In genomic region chr10:125149278-125150047, GRCh38 we compare ENCODE assay signal across 9 cellular contexts. TPM values are rescaled to one million over a fixed set of nuclear protein-coding genes. Genes with fewer than 3 reads are reported as not detected.
DNase-seq lines count a peak whose midpoint lies in the region; FAIRE-seq and TF ChIP-seq lines count a peak whose summit lies in the region.
"Had no signal": no experiment of that assay in that cellular context is flagged by ENCODE, and none has a peak within 500 bp of the region (broad histone marks: within the 10 kb centered on the region; RNA-seq: fewer than 3 reads in every experiment).

No MANE protein-coding gene starts in this region.

- H3K27ac Mint-ChIP-seq in HFFc6, result peak overlapping the region; percentile 99
- H3K27ac Mint-ChIP-seq in activated naive CD4-positive, alpha-beta T cell treated with anti-CD3 and anti-CD28 coated beads for 36 hours, result no peak overlapping the region

- peak overlapping the region; percentile 16; the same call in 1 of the 2 replicates for H3K4me3 Mint-ChIP-seq in HFFc6
- H3K4me3 Mint-ChIP-seq in activated naive CD4-positive, alpha-beta T cell treated with anti-CD3 and anti-CD28 coated beads for 36 hours, result no peak overlapping the region

- no peaks in the 10 kb centered on the region for H3K9me3 ChIP-seq in sigmoid colon
- H3K9me3 ChIP-seq in Karpas-422 (ENCODE audit: low read length), result no peaks in the 10 kb centered on the region

- WGBS in sigmoid colon, 2 donors, result 15 to 60% methylated on average over 12 of the region's 12 CpGs

- intact Hi-C loops in sigmoid colon (cut with DNase I), result loop anchor here (5.0 to 10.0 kb wide), 2 partner anchors 92 to 675 kb away; partner anchors contain the start of genes BCCIP and UROS
- intact Hi-C loops in activated naive CD4-positive, alpha-beta T cell treated with anti-CD3 and anti-CD28 coated beads for 36 hours (cut with micrococcal nuclease), result loop anchor here (1.0 kb wide), 1 partner anchor 20 kb away; no protein-coding TSS in a partner anchor

- H3K36me3 ChIP-seq in sigmoid colon (no peaks in the 10 kb centered on the region), Karpas-422 (ENCODE audit: insufficient read depth, low read length) (no peaks in the 10 kb centered on the region)

- H3K9me3 Mint-ChIP-seq in HFFc6, result no peaks in the 10 kb centered on the region
- H3K9me3 Mint-ChIP-seq in activated naive CD4-positive, alpha-beta T cell treated with anti-CD3 and anti-CD28 coated beads for 36 hours, result no peaks in the 10 kb centered on the region

- no peaks in the 10 kb centered on the region for H4K20me1 ChIP-seq in Karpas-422 (ENCODE audit: insufficient read depth, low read depth, low read length)

- DNase-seq in HFFc6 (peak; percentile 78), RKO (ENCODE audit: low spot score) (peak; percentile 58), glomerular visceral epithelial cell (ENCODE audit: extremely low spot score) (peak; percentile 80), sigmoid colon (peak; percentile 90), activated gamma-delta T cell (lab: John Stamatoyannopoulos, UW) (no peak), Karpas-422 (no peak), GM19239 (ENCODE audit: insufficient read length, low spot score) (no peak)
- DNase-seq in activated naive CD4-positive, alpha-beta T cell treated with anti-CD3 and anti-CD28 coated beads for 36 hours, result no peak

- CTCF ChIA-PET in activated naive CD4-positive, alpha-beta T cell treated with anti-CD3 and anti-CD28 coated beads for 36 hours (lab: Charles Lee), result no interaction called here

- H3K9ac ChIP-seq in Karpas-422 (ENCODE audit: low read length), result no peak overlapping the region
- H3K9ac ChIP-seq: KMS-11 had no signal

- H2AFZ ChIP-seq in Karpas-422 (ENCODE audit: low read length), result no peak overlapping the region

- peaks cover 25% of the 10 kb centered on the region for H3K36me3 Mint-ChIP-seq in HFFc6 (ENCODE audit: low read depth)
- H3K36me3 Mint-ChIP-seq in activated naive CD4-positive, alpha-beta T cell treated with anti-CD3 and anti-CD28 coated beads for 36 hours (ENCODE audit: low read depth), result no peaks in the 10 kb centered on the region

- no peak for TF ChIP-seq POLR2A in sigmoid colon (IDR thresholded peaks at IDR 0.05)

- H3K4me3 ChIP-seq in sigmoid colon (no peak overlapping the region), Karpas-422 (ENCODE audit: low read length) (no peak overlapping the region)

- no peaks in the 10 kb centered on the region for H3K9me2 ChIP-seq in Karpas-422 (replicated peaks; ENCODE audit: insufficient read depth, low read length)

- TF ChIP-seq CTCF in HFFc6 (IDR thresholded peaks at IDR 0.05), result no peak
- TF ChIP-seq CTCF in sigmoid colon (IDR thresholded peaks at IDR 0.05), result no peak

- H3K27me3 Mint-ChIP-seq in HFFc6 (ENCODE audit: insufficient read depth), result no peaks in the 10 kb centered on the region
- peaks cover 59% of the 10 kb centered on the region for H3K27me3 Mint-ChIP-seq in activated naive CD4-positive, alpha-beta T cell treated with anti-CD3 and anti-CD28 coated beads for 36 hours (ENCODE audit: low read depth)

- no peak for FAIRE-seq in GM19239 (lab: Jason Lieb, UNC)

- H3K79me2 ChIP-seq in Karpas-422 (ENCODE audit: low read length), result no peaks in the 10 kb centered on the region

- H3K27ac ChIP-seq in sigmoid colon, result peak overlapping the region; percentile 74 to 98 (median 92)
- H3K27ac ChIP-seq in Karpas-422 (ENCODE audit: low read length), result no peak overlapping the region
- H3K27ac ChIP-seq: KMS-11 had no signal

- H3K4me1 Mint-ChIP-seq in HFFc6 (ENCODE audit: low read depth), result peaks cover 84% of the 10 kb centered on the region
- peaks cover 1% of the 10 kb centered on the region for H3K4me1 Mint-ChIP-seq in activated naive CD4-positive, alpha-beta T cell treated with anti-CD3 and anti-CD28 coated beads for 36 hours (ENCODE audit: low read depth)

- H3K27me3 ChIP-seq in sigmoid colon (no peaks in the 10 kb centered on the region), Karpas-422 (ENCODE audit: low read length) (no peaks in the 10 kb centered on the region)

- H3K4me2 ChIP-seq in Karpas-422 (ENCODE audit: low read depth, low read length, poor library complexity, severe bottlenecking), result no peak overlapping the region
- H3K4me2 ChIP-seq: KMS-11 had no signal

- H3K4me1 ChIP-seq in sigmoid colon, result peaks cover 0 to 95% (median 89%) of the 10 kb centered on the region in 4 donors
- H3K4me1 ChIP-seq in Karpas-422 (ENCODE audit: low read length), result no peaks in the 10 kb centered on the region

- TF ChIP-seq EP300 in sigmoid colon (IDR thresholded peaks at IDR 0.05), result no peak

RNA-seq across cellular contexts. Expression of gene CTBP2, which starts 10.9 kb away (rescaled TPM):
- total RNA-seq in HFFc6 (2021; fragmentation: NEBNext Ultra II Directional; extraction: Animal tissue kit (Norgen Biotek cat#: 25700)), result 10 to 100 TPM; 70.6 to 86.9 (median 78.8) TPM
- 10 to 100 TPM; 31.2 to 57.1 (median 47.5) TPM for total RNA-seq in sigmoid colon
- 10 to 100 TPM; 49.9 to 62.4 (median 52.0) TPM for polyA plus RNA-seq in sigmoid colon
- 0.15 and 1.3 TPM in 2 replicates for total RNA-seq in Karpas-422 (2014; rRNA removed; shearing (Covaris generic); ENCODE audit: low replicate concordance)
- total RNA-seq in activated naive CD4-positive, alpha-beta T cell treated with anti-CD3 and anti-CD28 coated beads for 36 hours, result under 1 TPM; 0.19 to 0.42 TPM

Comparison
In these comparisons a context has a peak if more than half of its experiments do, and no peak if none do; other contexts are left out.
1. DNase-seq: peak in HFFc6 (single experiment), RKO (single experiment), glomerular visceral epithelial cell (single experiment) and sigmoid colon (single experiment); none in activated gamma-delta T cell (single experiment), Karpas-422 (single experiment), activated naive CD4-positive, alpha-beta T cell treated with anti-CD3 and anti-CD28 coated beads for 36 hours (single experiment) and GM19239 (single experiment).
2. RNA of gene CTBP2, which starts 10.9 kb away (total RNA-seq): 70.6 to 86.9 TPM in HFFc6 and 31.2 to 57.1 TPM in sigmoid colon; 0.19 to 0.42 TPM in activated naive CD4-positive, alpha-beta T cell treated with anti-CD3 and anti-CD28 coated beads for 36 hours and 0.15 to 1.3 TPM in Karpas-422; every median in the first group is over 10 times any median in the second.